In genomic region chr20:48298424-48298823, GRCh38 we compare ENCODE assay signal across 22 cellular contexts.
DNase-seq lines count a peak whose midpoint lies in the region; ATAC-seq and TF ChIP-seq lines count a peak whose summit lies in the region.
"Had no signal": no experiment of that assay in that cellular context is flagged by ENCODE, and none has a peak within 500 bp of the region (broad histone marks: within the 10 kb centered on the region; RNA-seq: fewer than 3 reads in every experiment).

No MANE protein-coding gene starts in this region.

- no TSS peak for BruUV-seq in Panc1 (replicated peaks; lab: Mats Ljungman, UMichigan)

- H3K9me3 ChIP-seq in Panc1 (ENCODE audit: control insufficient read depth, insufficient read depth, low read depth, low read length) (no peaks in the 10 kb centered on the region), uterus (no peaks in the 10 kb centered on the region)
- H3K9me3 ChIP-seq: colonic mucosa, gastrocnemius medialis had no signal

- no peak for TF ChIP-seq CTCF in Panc1 (IDR thresholded peaks at IDR 0.05)
- TF ChIP-seq CTCF in chondrocyte (IDR thresholded peaks at IDR 0.05) = no peak
- TF ChIP-seq CTCF in mesothelial cell of epicardium (IDR thresholded peaks at IDR 0.05; ENCODE audit: unreplicated experiment) = no peak
- TF ChIP-seq CTCF in uterus (IDR thresholded peaks at IDR 0.05) = no peak

- H3K4me3 Mint-ChIP-seq in chondrocyte (ENCODE audit: unreplicated experiment) (no peak overlapping the region), mesothelial cell of epicardium (no peak overlapping the region)
- H3K4me3 Mint-ChIP-seq in effector memory CD8-positive, alpha-beta T cell = no peak overlapping the region
- H3K4me3 Mint-ChIP-seq: activated B cell treated with CpG ODN at 0.5 μM for 24 hours; activated naive CD4-positive, alpha-beta T cell treated with anti-CD3 and anti-CD28 coated beads for 36 hours; immature natural killer cell; naive B cell; T-cell had no signal

- H3K36me3 ChIP-seq in Panc1 (ENCODE audit: control insufficient read depth, insufficient read depth, low read length) = no peaks in the 10 kb centered on the region
- no peaks in the 10 kb centered on the region for H3K36me3 ChIP-seq in uterus
- H3K36me3 ChIP-seq: colonic mucosa, gastrocnemius medialis, upper lobe of left lung had no signal

- peaks cover 14% of the 10 kb centered on the region for H3K4me1 ChIP-seq in Panc1 (ENCODE audit: control insufficient read depth, insufficient read depth, low read length)
- peaks cover 5 to 6% of the 10 kb centered on the region in 2 donors for H3K4me1 ChIP-seq in uterus
- H3K4me1 ChIP-seq: colonic mucosa, gastrocnemius medialis had no signal

- DNase-seq in Panc1 (ENCODE audit: low read depth, low spot score) (no peak), chondrocyte (ENCODE audit: low spot score) (no peak), mesothelial cell of epicardium (ENCODE audit: low spot score in 2 of 2, unreplicated experiment in 2 of 2) (no peak), uterus (no peak)
- no peak for DNase-seq in effector memory CD8-positive, alpha-beta T cell
- DNase-seq: activated B cell treated with CpG ODN at 0.5 μM for 24 hours; activated naive CD4-positive, alpha-beta T cell treated with anti-CD3 and anti-CD28 coated beads for 36 hours; colonic mucosa; gastrocnemius medialis; immature natural killer cell; naive B cell; NCI-H1417 treated with DMSO at 0.1 percent for 48 hours; NCI-H774; occipital lobe; Right ventricle myocardium superior; T-cell; upper lobe of left lung had no signal

- in situ Hi-C loops in Panc1 (cut with HindIII; ENCODE audit: low pct_unique_long_range_greater_than_20kb, low sequenced_read_pairs) = no loop called here

- H3K9me3 Mint-ChIP-seq in chondrocyte (ENCODE audit: low read depth) = peaks cover 3% of the 10 kb centered on the region
- no peaks in the 10 kb centered on the region for H3K9me3 Mint-ChIP-seq in mesothelial cell of epicardium
- no peaks in the 10 kb centered on the region for H3K9me3 Mint-ChIP-seq in effector memory CD8-positive, alpha-beta T cell
- H3K9me3 Mint-ChIP-seq: activated B cell treated with CpG ODN at 0.5 μM for 24 hours; activated naive CD4-positive, alpha-beta T cell treated with anti-CD3 and anti-CD28 coated beads for 36 hours; immature natural killer cell; T-cell had no signal

- peaks cover 3% of the 10 kb centered on the region for H3K27me3 Mint-ChIP-seq in chondrocyte (ENCODE audit: low read depth)
- H3K27me3 Mint-ChIP-seq in mesothelial cell of epicardium (ENCODE audit: low read depth) = no peaks in the 10 kb centered on the region
- H3K27me3 Mint-ChIP-seq in effector memory CD8-positive, alpha-beta T cell = peaks cover 34 to 36% of the 10 kb centered on the region in 2 donors

- POLR2A ChIA-PET in Panc1 (lab: Charles Lee) = no interaction called here

- H3K27ac Mint-ChIP-seq in chondrocyte (ENCODE audit: unreplicated experiment) (peak overlapping the region; percentile 94), mesothelial cell of epicardium (peak overlapping the region; percentile 92)
- no peak overlapping the region for H3K27ac Mint-ChIP-seq in effector memory CD8-positive, alpha-beta T cell
- H3K27ac Mint-ChIP-seq: activated B cell treated with CpG ODN at 0.5 μM for 24 hours; activated naive CD4-positive, alpha-beta T cell treated with anti-CD3 and anti-CD28 coated beads for 36 hours; immature natural killer cell; naive B cell; T-cell had no signal

- H3K4me3 ChIP-seq in Panc1 (ENCODE audit: low read depth in 2 of 2, low read length in 2 of 2) (no peak overlapping the region), uterus (no peak overlapping the region)
- H3K4me3 ChIP-seq: colonic mucosa, gastrocnemius medialis, upper lobe of left lung had no signal

- peaks cover 4% of the 10 kb centered on the region for H3K36me3 Mint-ChIP-seq in chondrocyte (ENCODE audit: low read depth)
- H3K36me3 Mint-ChIP-seq in mesothelial cell of epicardium = no peaks in the 10 kb centered on the region
- no peaks in the 10 kb centered on the region for H3K36me3 Mint-ChIP-seq in effector memory CD8-positive, alpha-beta T cell (ENCODE audit: insufficient read depth)
- H3K36me3 Mint-ChIP-seq: immature natural killer cell, naive B cell, T-cell had no signal

- CTCF ChIA-PET in Panc1 (lab: Charles Lee) = no interaction called here

- H3K27me3 ChIP-seq in Panc1 (ENCODE audit: control insufficient read depth, insufficient read depth, low read length) (peaks cover 5% of the 10 kb centered on the region), uterus (no peaks in the 10 kb centered on the region)
- H3K27me3 ChIP-seq: colonic mucosa, gastrocnemius medialis, upper lobe of left lung had no signal

- H3K4me1 Mint-ChIP-seq in chondrocyte (ENCODE audit: low read depth) (peaks cover 46% of the 10 kb centered on the region), mesothelial cell of epicardium (peaks cover 48% of the 10 kb centered on the region)
- H3K4me1 Mint-ChIP-seq in effector memory CD8-positive, alpha-beta T cell (ENCODE audit: low read depth in 2 of 2) = no peaks in the 10 kb centered on the region
- H3K4me1 Mint-ChIP-seq: activated B cell treated with CpG ODN at 0.5 μM for 24 hours, immature natural killer cell, T-cell had no signal

- no peak for TF ChIP-seq POLR2A in uterus (IDR thresholded peaks at IDR 0.05)

- no peak for ATAC-seq in Panc1
- no peak for ATAC-seq in HG03378 (IDR thresholded peaks at IDR 0.05; ENCODE audit: unreplicated experiment)
- no peak for ATAC-seq in effector memory CD8-positive, alpha-beta T cell (replicated peaks)
- ATAC-seq in HG02973 (IDR thresholded peaks at IDR 0.05; ENCODE audit: unreplicated experiment) = no peak
- ATAC-seq: gastrocnemius medialis, HCT116, T-cell had no signal

- intact Hi-C loops in Panc1 (cut with micrococcal nuclease; ENCODE audit: unreplicated experiment) = no loop called here
- intact Hi-C loops in uterus (cut with DNase I; ENCODE audit: low total_unique reads) = loop anchor here (10.0 kb wide), 1 partner anchor 514 kb away; the partner anchor contains the start of gene SULF2

- H3K27ac ChIP-seq in Panc1 (ENCODE audit: low read length) = 0 out of 2 replicates have a peak overlapping the region, but pooled peaks have one; percentile 37
- peak overlapping the region; percentile 23 to 45 for H3K27ac ChIP-seq in uterus
- H3K27ac ChIP-seq: colonic mucosa, gastrocnemius medialis, HL-60, KMS-11, upper lobe of left lung had no signal

Comparison
In these comparisons a context has a peak if more than half of its experiments do, and no peak if none do; other contexts are left out.
1. H3K27ac Mint-ChIP-seq: peak in chondrocyte (single experiment) and mesothelial cell of epicardium (single experiment); none in effector memory CD8-positive, alpha-beta T cell (0 of 2).